Comparison of ENCODE assay signal across 8 cellular contexts in genomic region chrX:140918398-140919043, GRCh38.
DNase-seq lines count a peak whose midpoint lies in the region; ATAC-seq and TF ChIP-seq lines count a peak whose summit lies in the region.

No MANE protein-coding gene starts in this region.

- peak; percentile 0 to 2 for DNase-seq in NCI-H2081 (lab: John Stamatoyannopoulos, UW)
- no peak for DNase-seq in NCI-H2081 treated with DMSO at 0.1 percent for 48 hours (lab: John Stamatoyannopoulos, UW)
- no peak for DNase-seq in activated naive CD8-positive, alpha-beta T cell treated with anti-CD3 and anti-CD28 coated beads, Interleukin-2, amount 50 U/mL, for 24 hours
- DNase-seq in iPS DF 6.9 (ENCODE audit: low read depth, low spot score), result peak; percentile 33
- DNase-seq in stimulated activated CD4-positive, alpha-beta T cell treated with anti-CD3 and anti-CD28 coated beads, TNF-alpha, amount 100 ng/mL, for 48 hours (ENCODE audit: low read depth in 3 of 3), result peak in 2 of 3 donors; percentile 7 to 24

- H3F3A ChIP-seq in OCI-LY1 (ENCODE audit: insufficient read depth, low read length), result no peaks in the 10 kb centered on the region

- ATAC-seq in GM21367 (IDR thresholded peaks at IDR 0.05; ENCODE audit: unreplicated experiment) (peak; percentile 80), HG03469 (IDR thresholded peaks at IDR 0.05; ENCODE audit: unreplicated experiment) (peak; percentile 82)
- ATAC-seq in activated naive CD8-positive, alpha-beta T cell treated with anti-CD3 and anti-CD28 coated beads, Interleukin-2, amount 50 U/mL, for 24 hours, result peak; percentile 52

- H3K79me2 ChIP-seq in OCI-LY1 (ENCODE audit: insufficient read depth, low read length), result no peaks in the 10 kb centered on the region

- H3K9me2 ChIP-seq in OCI-LY1 (ENCODE audit: low read depth, low read length), result no peaks in the 10 kb centered on the region

- H3K27me3 ChIP-seq in OCI-LY1 (ENCODE audit: insufficient read depth, low read length) (no peaks in the 10 kb centered on the region), iPS DF 6.9 (ENCODE audit: control insufficient read depth, insufficient read depth, low read length) (no peaks in the 10 kb centered on the region)

- no peak overlapping the region for H3K27ac Mint-ChIP-seq in activated naive CD8-positive, alpha-beta T cell treated with anti-CD3 and anti-CD28 coated beads, Interleukin-2, amount 50 U/mL, for 24 hours

- no peak overlapping the region for H3K4me3 Mint-ChIP-seq in activated naive CD8-positive, alpha-beta T cell treated with anti-CD3 and anti-CD28 coated beads, Interleukin-2, amount 50 U/mL, for 24 hours

- H3K9me3 ChIP-seq in OCI-LY1 (ENCODE audit: low read length), result no peaks in the 10 kb centered on the region
- H3K9me3 ChIP-seq in iPS DF 6.9 (ENCODE audit: control insufficient read depth, insufficient read depth, low read length), result no peaks in the 10 kb centered on the region

- H3K27ac ChIP-seq in OCI-LY1 (ENCODE audit: low read depth, low read length, poor library complexity, severe bottlenecking) (no peak overlapping the region), iPS DF 6.9 (ENCODE audit: low read length) (no peak overlapping the region)

- no peak overlapping the region for H3K9ac ChIP-seq in OCI-LY1 (ENCODE audit: low read length)

- no peak overlapping the region for H3K4me3 ChIP-seq in OCI-LY1 (ENCODE audit: low read depth, low read length, poor library complexity, severe bottlenecking)
- H3K4me3 ChIP-seq in iPS DF 6.9 (ENCODE audit: low read length), result no peak overlapping the region

- no peaks in the 10 kb centered on the region for H3K4me1 ChIP-seq in OCI-LY1 (ENCODE audit: insufficient read depth, low read length, severe bottlenecking)
- no peaks in the 10 kb centered on the region for H3K4me1 ChIP-seq in iPS DF 6.9 (ENCODE audit: control insufficient read depth, insufficient read depth, low read length)

- no CpG with 5 or more reads among the region's 14 CpGs for WGBS in iPS DF 6.9 (ENCODE audit: insufficient coverage, insufficient read length)

- TF ChIP-seq CTCF in OCI-LY1 (IDR thresholded peaks at IDR 0.05; ENCODE audit: low read length), result peak; percentile 76

- H4K20me1 ChIP-seq in OCI-LY1 (ENCODE audit: insufficient read depth, low read length), result no peaks in the 10 kb centered on the region

- H3K36me3 Mint-ChIP-seq in activated naive CD8-positive, alpha-beta T cell treated with anti-CD3 and anti-CD28 coated beads, Interleukin-2, amount 50 U/mL, for 24 hours (ENCODE audit: low read depth), result no peaks in the 10 kb centered on the region

- H3K4me2 ChIP-seq in OCI-LY1 (ENCODE audit: low read length), result no peak overlapping the region

- H3K36me3 ChIP-seq in OCI-LY1 (ENCODE audit: insufficient read depth, low read length) (no peaks in the 10 kb centered on the region), iPS DF 6.9 (ENCODE audit: control insufficient read depth, insufficient read depth, low read length) (no peaks in the 10 kb centered on the region)

- no peak overlapping the region for H2AFZ ChIP-seq in OCI-LY1 (ENCODE audit: low read length)

- H3K9me3 Mint-ChIP-seq in activated naive CD8-positive, alpha-beta T cell treated with anti-CD3 and anti-CD28 coated beads, Interleukin-2, amount 50 U/mL, for 24 hours, result no peaks in the 10 kb centered on the region

- no peaks in the 10 kb centered on the region for H3K27me3 Mint-ChIP-seq in activated naive CD8-positive, alpha-beta T cell treated with anti-CD3 and anti-CD28 coated beads, Interleukin-2, amount 50 U/mL, for 24 hours

- peaks cover 8% of the 10 kb centered on the region for H3K4me1 Mint-ChIP-seq in activated naive CD8-positive, alpha-beta T cell treated with anti-CD3 and anti-CD28 coated beads, Interleukin-2, amount 50 U/mL, for 24 hours

Comparison
In these comparisons a context has a peak if more than half of its experiments do, and no peak if none do; other contexts are left out.
1. DNase-seq: peak in NCI-H2081 (2 of 2), iPS DF 6.9 (single experiment) and stimulated activated CD4-positive, alpha-beta T cell treated with anti-CD3 and anti-CD28 coated beads, TNF-alpha, amount 100 ng/mL, for 48 hours (2 of 3); none in NCI-H2081 treated with DMSO at 0.1 percent for 48 hours (single experiment) and activated naive CD8-positive, alpha-beta T cell treated with anti-CD3 and anti-CD28 coated beads, Interleukin-2, amount 50 U/mL, for 24 hours (single experiment).
2. Peak in every context shown above with its lines, with median percentiles within 50 percentile points of each other: ATAC-seq.